ENCODE assay signal across 17 cellular contexts in genomic region chr1:93620169-93620840, GRCh38.
DNase-seq lines count a peak whose midpoint lies in the region; ATAC-seq and TF ChIP-seq lines count a peak whose summit lies in the region.
"Had no signal": no experiment of that assay in that cellular context is flagged by ENCODE, and none has a peak within 500 bp of the region (broad histone marks: within the 10 kb centered on the region; RNA-seq: fewer than 3 reads in every experiment).

No MANE protein-coding gene starts in this region.

- peak overlapping the region; percentile 64 for H4K91ac ChIP-seq in trophoblast cell (ENCODE audit: low read depth, low read length)

- H3K9me3 ChIP-seq in Panc1 (ENCODE audit: control insufficient read depth, insufficient read depth, low read depth, low read length) (no peaks in the 10 kb centered on the region), trophoblast cell (ENCODE audit: insufficient read depth, low read depth, low read length) (no peaks in the 10 kb centered on the region), tibial artery (no peaks in the 10 kb centered on the region)
- H3K9me3 ChIP-seq: esophagus muscularis mucosa had no signal

- H3K4me3 ChIP-seq in Panc1 (ENCODE audit: low read depth in 2 of 2, low read length in 2 of 2) (no peak overlapping the region), trophoblast cell (ENCODE audit: low read depth, low read length) (peak overlapping the region; percentile 26), tibial artery (no peak overlapping the region)
- H3K4me3 ChIP-seq: esophagus muscularis mucosa, smooth muscle cell had no signal

- H3K4ac ChIP-seq in trophoblast cell (ENCODE audit: low read depth, low read length), result peak overlapping the region; percentile 74

- peak overlapping the region; percentile 25 for H2BK120ac ChIP-seq in trophoblast cell (ENCODE audit: insufficient read depth, low read length, poor library complexity)

- BruUV-seq in Panc1 (replicated peaks; lab: Mats Ljungman, UMichigan), result no TSS peak

- DNase-seq in NCI-H524 (lab: John Stamatoyannopoulos, UW), result peak; percentile 2 to 42
- no peak for DNase-seq in NCI-H524 treated with DMSO at 0.1 percent for 48 hours (lab: John Stamatoyannopoulos, UW)
- no peak for DNase-seq in Panc1 (ENCODE audit: low read depth, low spot score)
- no peak for DNase-seq in epithelial cell of prostate (ENCODE audit: low read depth, low spot score)
- no peak for DNase-seq in trophoblast cell
- DNase-seq in tibial artery, result no peak
- DNase-seq in kidney glomerular epithelial cell (lab: John Stamatoyannopoulos, UW), result no peak
- DNase-seq in globus pallidus (ENCODE audit: low spot score), result no peak
- DNase-seq: activated CD4-positive, alpha-beta T cell treated with anti-CD3 and anti-CD28 coated beads, Interleukin-2, amount 50 U/mL, for 1 hour; activated CD8-positive, alpha-beta memory T cell treated with anti-CD3 and anti-CD28 coated beads, Interleukin-2, amount 50 U/mL, for 4 hours; NCI-H1930; stimulated activated CD4-positive, alpha-beta T cell treated with anti-CD3 and anti-CD28 coated beads, Interleukin-4, amount 100 ng/mL, for 1 hour; SW 1271 had no signal

- POLR2A ChIA-PET in Panc1 (lab: Charles Lee), result interaction anchor here (0.6 kb wide), 1 partner anchor 40 kb away, joined by 3 read pairs; no protein-coding TSS in a partner anchor

- peak overlapping the region; percentile 59 for H2BK12ac ChIP-seq in trophoblast cell (ENCODE audit: low read length)

- CTCF ChIA-PET in Panc1 (lab: Charles Lee), result no interaction called here

- no peaks in the 10 kb centered on the region for H3K27me3 ChIP-seq in Panc1 (ENCODE audit: control insufficient read depth, insufficient read depth, low read length)
- H3K27me3 ChIP-seq in trophoblast cell (ENCODE audit: insufficient read depth, low read length), result no peaks in the 10 kb centered on the region
- H3K27me3 ChIP-seq in tibial artery, result no peaks in the 10 kb centered on the region
- H3K27me3 ChIP-seq: esophagus muscularis mucosa had no signal

- H2BK5ac ChIP-seq in trophoblast cell (ENCODE audit: low read depth, low read length, poor library complexity), result no peak overlapping the region

- peak overlapping the region; percentile 42 for H3K14ac ChIP-seq in trophoblast cell (ENCODE audit: low read length)

- peaks cover 36% of the 10 kb centered on the region for H3K79me1 ChIP-seq in trophoblast cell (ENCODE audit: low read length)

- H3K23ac ChIP-seq in trophoblast cell (ENCODE audit: low read length), result no peak overlapping the region

- H2AFZ ChIP-seq in trophoblast cell (ENCODE audit: insufficient read depth, low read length, poor library complexity), result no peak overlapping the region

- peaks cover 2% of the 10 kb centered on the region for H3K79me2 ChIP-seq in trophoblast cell (ENCODE audit: control insufficient read depth, insufficient read depth, low read length, poor library complexity)

- H3K9ac ChIP-seq in trophoblast cell (ENCODE audit: low read length), result no peak overlapping the region
- H3K9ac ChIP-seq: KMS-11 had no signal

- no peak overlapping the region for H4K12ac ChIP-seq in trophoblast cell (ENCODE audit: low read depth, low read length)

- H4K8ac ChIP-seq in trophoblast cell (ENCODE audit: low read depth, low read length), result no peak overlapping the region

- peak overlapping the region; percentile 81 for H3K18ac ChIP-seq in trophoblast cell (ENCODE audit: low read length)

- intact Hi-C loops in Panc1 (cut with micrococcal nuclease; ENCODE audit: unreplicated experiment) (no loop called here), tibial artery (cut with DNase I; ENCODE audit: low total_unique reads) (loop anchor here (10.0 kb wide), 1 partner anchor 186 kb away; no protein-coding TSS in a partner anchor)

- no peak overlapping the region for H3K4me2 ChIP-seq in trophoblast cell (ENCODE audit: low read length)
- H3K4me2 ChIP-seq: KMS-11, smooth muscle cell had no signal

- peaks cover 73% of the 10 kb centered on the region for H3K4me1 ChIP-seq in Panc1 (ENCODE audit: control insufficient read depth, insufficient read depth, low read length)
- H3K4me1 ChIP-seq in trophoblast cell (ENCODE audit: control insufficient read depth in 1 of 2, insufficient read depth in 2 of 2, low read length in 2 of 2), result peaks cover 50 to 63% of the 10 kb centered on the region in 2 experiments
- peaks cover 0 to 37% (median 25%) of the 10 kb centered on the region in 4 donors for H3K4me1 ChIP-seq in tibial artery

- H3K27ac ChIP-seq in Panc1 (ENCODE audit: low read length) (peak overlapping the region; percentile 17; the same call in 1 of the 2 replicates), epithelial cell of prostate (peak overlapping the region; percentile 82), trophoblast cell (ENCODE audit: low read depth, low read length) (no peak overlapping the region), tibial artery (no peak overlapping the region)
- H3K27ac ChIP-seq: esophagus muscularis mucosa, KMS-11 had no signal

- no peak for ATAC-seq in Panc1
- ATAC-seq: naive thymus-derived CD8-positive, alpha-beta T cell had no signal

- TF ChIP-seq CTCF in Panc1 (IDR thresholded peaks at IDR 0.05) (no peak), tibial artery (IDR thresholded peaks at IDR 0.05) (no peak)

- H3K36me3 ChIP-seq in Panc1 (ENCODE audit: control insufficient read depth, insufficient read depth, low read length), result no peaks in the 10 kb centered on the region
- peaks cover 0 to 2% of the 10 kb centered on the region in 2 experiments for H3K36me3 ChIP-seq in trophoblast cell (ENCODE audit: control insufficient read depth in 1 of 2, insufficient read depth in 2 of 2, low read length in 2 of 2)
- no peaks in the 10 kb centered on the region for H3K36me3 ChIP-seq in tibial artery
- H3K36me3 ChIP-seq: esophagus muscularis mucosa had no signal

- WGBS in trophoblast cell (ENCODE audit: extremely low coverage, insufficient coverage, insufficient read length), result no CpG with 5 or more reads among the region's 3 CpGs

- in situ Hi-C loops in Panc1 (cut with HindIII; ENCODE audit: low pct_unique_long_range_greater_than_20kb, low sequenced_read_pairs), result no loop called here

- H2AK5ac ChIP-seq in trophoblast cell (ENCODE audit: low read length), result peak overlapping the region; percentile 35

Comparison
In these comparisons a context has a peak if more than half of its experiments do, and no peak if none do; other contexts are left out.
1. DNase-seq: peak in NCI-H524 (2 of 2); none in NCI-H524 treated with DMSO at 0.1 percent for 48 hours (single experiment), Panc1 (single experiment), epithelial cell of prostate (single experiment), trophoblast cell (0 of 2), tibial artery (0 of 2), kidney glomerular epithelial cell (single experiment) and globus pallidus (single experiment).
2. H3K27ac ChIP-seq: peak in Panc1 (single experiment) and epithelial cell of prostate (single experiment); none in trophoblast cell (single experiment) and tibial artery (0 of 2).